ENCODE assay signal across 8 cellular contexts in the genomic region with DNA sequence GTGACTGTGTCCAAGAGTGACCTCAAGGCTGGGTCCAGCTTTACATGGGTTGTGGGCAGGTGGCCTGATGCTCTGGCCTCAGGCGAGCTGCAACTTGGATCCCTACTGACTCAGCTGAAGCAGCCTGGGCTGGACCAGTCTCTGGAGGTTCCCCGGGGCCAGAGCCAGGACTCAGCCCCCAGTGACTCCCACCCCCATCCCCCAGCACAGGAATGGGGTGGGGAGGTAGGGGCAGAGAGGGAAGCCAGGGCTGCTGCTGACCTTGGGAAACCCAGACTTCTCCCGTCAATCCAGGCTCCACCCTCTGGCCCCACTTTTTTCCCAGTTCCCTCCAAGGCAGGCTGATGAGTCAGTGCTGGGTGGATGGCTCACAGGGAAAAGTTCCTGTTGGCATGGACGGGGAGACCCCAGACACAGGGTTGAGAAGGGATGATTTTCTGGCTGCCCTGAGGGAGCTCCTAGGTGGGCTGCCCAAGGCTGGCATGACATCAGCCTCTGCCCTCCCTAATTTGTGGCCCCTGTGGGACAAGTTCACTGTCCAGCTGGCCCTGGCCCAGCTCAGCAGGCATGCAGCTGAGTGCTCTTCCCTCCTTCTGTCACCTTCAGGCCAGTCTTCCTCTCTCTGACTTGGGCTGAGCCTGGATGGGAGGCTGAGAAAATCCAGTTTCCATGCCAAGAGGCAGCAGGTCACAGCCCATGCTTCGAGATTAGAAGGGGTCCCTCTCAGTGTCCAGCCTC. TPM values are rescaled to one million over a fixed set of nuclear protein-coding genes. Genes with fewer than 3 reads are reported as not detected.
A peak's percentile ranks its signal among the peaks of the same experiment; 100 is the strongest.
DNase-seq lines count a peak whose midpoint lies in the region; ATAC-seq and TF ChIP-seq lines count a peak whose summit lies in the region.

No MANE protein-coding gene starts in this region.

- peak overlapping the region; percentile 98 for H3K27ac Mint-ChIP-seq in activated CD8-positive, alpha-beta T cell treated with anti-CD3 and anti-CD28 coated beads, Interleukin-2, amount 10 ng/mL, durations not matched to agents 7 days and 5 days
- H3K27ac Mint-ChIP-seq in osteocyte (ENCODE audit: unreplicated experiment), result peak overlapping the region; percentile 96

- peak overlapping the region; percentile 90 for H3K4me3 Mint-ChIP-seq in activated CD8-positive, alpha-beta T cell treated with anti-CD3 and anti-CD28 coated beads, Interleukin-2, amount 10 ng/mL, durations not matched to agents 7 days and 5 days
- H3K4me3 Mint-ChIP-seq in osteocyte (ENCODE audit: unreplicated experiment), result peak overlapping the region; percentile 79

- peak; percentile 45 for DNase-seq in BE2C
- no peak for DNase-seq in HAP-1 (ENCODE audit: low spot score in 2 of 2)
- DNase-seq in activated CD8-positive, alpha-beta T cell treated with anti-CD3 and anti-CD28 coated beads, Interleukin-2, amount 10 ng/mL, durations not matched to agents 7 days and 5 days, result no peak
- DNase-seq in foreskin keratinocyte, result peak; percentile 86 to 92
- DNase-seq in osteocyte (ENCODE audit: extremely low spot score, unreplicated experiment), result no peak
- DNase-seq in DMS114 treated with DMSO at 0.1 percent for 48 hours (lab: John Stamatoyannopoulos, UW; ENCODE audit: unreplicated experiment), result no peak
- no peak for DNase-seq in NCI-H2196 (lab: John Stamatoyannopoulos, UW; ENCODE audit: unreplicated experiment)

- peak overlapping the region; percentile 0; the same call in 1 of the 2 replicates for H3K4me3 ChIP-seq in BE2C (ENCODE audit: low read depth, low read length)
- peak overlapping the region; percentile 71; the same call in 1 of the 2 replicates for H3K4me3 ChIP-seq in HAP-1

- CTCF ChIA-PET in activated CD8-positive, alpha-beta T cell treated with anti-CD3 and anti-CD28 coated beads, Interleukin-2, amount 10 ng/mL, durations not matched to agents 7 days and 5 days (lab: Charles Lee), result interaction anchor here (1.3 to 9.0 kb wide), 6 partner anchors 9 to 205 kb away, joined by 3 to 165 read pairs (median 20); a partner anchor contains a TSS

- no peaks in the 10 kb centered on the region for H3K9me3 Mint-ChIP-seq in activated CD8-positive, alpha-beta T cell treated with anti-CD3 and anti-CD28 coated beads, Interleukin-2, amount 10 ng/mL, durations not matched to agents 7 days and 5 days (ENCODE audit: insufficient read depth)
- H3K9me3 Mint-ChIP-seq in osteocyte (ENCODE audit: unreplicated experiment), result no peaks in the 10 kb centered on the region

- peaks cover 53% of the 10 kb centered on the region for H3K36me3 Mint-ChIP-seq in activated CD8-positive, alpha-beta T cell treated with anti-CD3 and anti-CD28 coated beads, Interleukin-2, amount 10 ng/mL, durations not matched to agents 7 days and 5 days (ENCODE audit: low read depth)
- peaks cover 10% of the 10 kb centered on the region for H3K36me3 Mint-ChIP-seq in osteocyte (ENCODE audit: unreplicated experiment)

- H3K9me3 ChIP-seq in BE2C, result no peaks in the 10 kb centered on the region
- H3K9me3 ChIP-seq in HAP-1, result no peaks in the 10 kb centered on the region

- H3K36me3 ChIP-seq in BE2C (peaks cover 6% of the 10 kb centered on the region), HAP-1 (replicated peaks) (peaks cover 54% of the 10 kb centered on the region)

- H3K27ac ChIP-seq in foreskin keratinocyte, result peak overlapping the region; percentile 99

- H3K27me3 ChIP-seq in BE2C (no peaks in the 10 kb centered on the region), HAP-1 (ENCODE audit: low read depth) (no peaks in the 10 kb centered on the region), foreskin keratinocyte (no peaks in the 10 kb centered on the region)

- H3K4me1 ChIP-seq in BE2C, result peaks cover 20% of the 10 kb centered on the region
- peaks cover 19% of the 10 kb centered on the region for H3K4me1 ChIP-seq in HAP-1
- peaks cover 13% of the 10 kb centered on the region for H3K4me1 ChIP-seq in foreskin keratinocyte

- in situ Hi-C loops in HAP-1 (cut with MboI; ENCODE audit: low sequenced_read_pairs), result no loop called here

- POLR2A ChIA-PET in activated CD8-positive, alpha-beta T cell treated with anti-CD3 and anti-CD28 coated beads, Interleukin-2, amount 10 ng/mL, durations not matched to agents 7 days and 5 days (lab: Charles Lee), result interaction anchor here (0.7 to 4.8 kb wide), 9 partner anchors 10 to 214 kb away, joined by 3 to 49 read pairs (median 3); a partner anchor contains a TSS

- peaks cover 68% of the 10 kb centered on the region for H3K4me1 Mint-ChIP-seq in activated CD8-positive, alpha-beta T cell treated with anti-CD3 and anti-CD28 coated beads, Interleukin-2, amount 10 ng/mL, durations not matched to agents 7 days and 5 days (ENCODE audit: low read depth)
- H3K4me1 Mint-ChIP-seq in osteocyte (ENCODE audit: unreplicated experiment), result peaks cover 74% of the 10 kb centered on the region

- no peaks in the 10 kb centered on the region for H3K27me3 Mint-ChIP-seq in activated CD8-positive, alpha-beta T cell treated with anti-CD3 and anti-CD28 coated beads, Interleukin-2, amount 10 ng/mL, durations not matched to agents 7 days and 5 days (ENCODE audit: low read depth)
- H3K27me3 Mint-ChIP-seq in osteocyte (ENCODE audit: unreplicated experiment), result no peaks in the 10 kb centered on the region

- no peak for ATAC-seq in activated CD8-positive, alpha-beta T cell treated with anti-CD3 and anti-CD28 coated beads, Interleukin-2, amount 10 ng/mL, durations not matched to agents 7 days and 5 days
- ATAC-seq in foreskin keratinocyte (peak; percentile 37), HG03457 (IDR thresholded peaks at IDR 0.05; ENCODE audit: unreplicated experiment) (no peak)

- TF ChIP-seq CTCF in BE2C (IDR thresholded peaks at IDR 0.05; ENCODE audit: low read depth, low read length) (no peak), foreskin keratinocyte (conservative IDR thresholded peaks at IDR 0.05) (no peak), osteocyte (IDR thresholded peaks at IDR 0.05) (no peak)

RNA-seq across cellular contexts. Expression of a gene that starts 2.2 kb away (rescaled TPM):
- 1.6 TPM for polyA plus RNA-seq in BE2C (2012; ENCODE audit: insufficient read depth, insufficient read length, low read depth)
- total RNA-seq in activated CD8-positive, alpha-beta T cell treated with anti-CD3 and anti-CD28 coated beads, Interleukin-2, amount 10 ng/mL, durations not matched to agents 7 days and 5 days, result 10 to 100 TPM; 15.1 to 17.8 TPM
- total RNA-seq in foreskin keratinocyte, result 24.5 and 32.4 TPM in 2 replicates
- 19.9 and 23.0 TPM in 2 replicates for polyA plus RNA-seq in foreskin keratinocyte
- total RNA-seq in osteocyte, result 7.0 and 11.3 TPM in 2 replicates

RNA-seq across cellular contexts. Expression of a gene that starts 37.9 kb away (rescaled TPM):
- 54.8 TPM for polyA plus RNA-seq in BE2C (2012; ENCODE audit: insufficient read depth, insufficient read length, low read depth)
- total RNA-seq in activated CD8-positive, alpha-beta T cell treated with anti-CD3 and anti-CD28 coated beads, Interleukin-2, amount 10 ng/mL, durations not matched to agents 7 days and 5 days, result 10 to 100 TPM; 70.8 to 73.0 TPM
- 43.8 and 48.6 TPM in 2 replicates for total RNA-seq in foreskin keratinocyte
- polyA plus RNA-seq in foreskin keratinocyte, result 36.7 and 41.3 TPM in 2 replicates
- total RNA-seq in osteocyte, result 62.3 and 62.9 TPM in 2 replicates

Comparison
In these comparisons a context has a peak if more than half of its experiments do, and no peak if none do; other contexts are left out.
1. DNase-seq: peak in BE2C (single experiment) and foreskin keratinocyte (2 of 2); none in HAP-1 (0 of 2), activated CD8-positive, alpha-beta T cell treated with anti-CD3 and anti-CD28 coated beads, Interleukin-2, amount 10 ng/mL, durations not matched to agents 7 days and 5 days (single experiment), osteocyte (single experiment), DMS114 treated with DMSO at 0.1 percent for 48 hours (single experiment) and NCI-H2196 (single experiment).